ENCODE assay signal across 22 cellular contexts in the genomic region with DNA sequence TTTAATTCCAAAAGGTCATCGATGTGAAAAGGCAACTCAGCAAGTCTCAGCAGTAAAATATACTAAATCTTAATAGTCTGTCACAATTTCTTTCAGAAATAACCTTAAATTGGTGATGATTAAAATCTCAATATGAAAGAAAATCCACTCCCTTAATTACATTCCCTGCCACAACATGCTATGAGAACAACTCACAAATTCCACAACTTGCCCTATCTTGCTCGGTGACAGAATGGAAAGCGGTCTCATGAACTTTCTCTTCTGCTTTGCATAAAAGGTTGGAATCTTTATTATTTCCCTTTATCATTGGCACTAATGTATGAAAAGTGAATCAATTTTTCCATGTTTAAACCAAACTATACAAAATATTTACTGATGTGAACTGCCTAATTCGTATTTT.
"Had no signal": no experiment of that assay in that cellular context is flagged by ENCODE, and none has a peak within 500 bp of the region (broad histone marks: within the 10 kb centered on the region; RNA-seq: fewer than 3 reads in every experiment).

No MANE protein-coding gene starts in this region.

- H3K27ac ChIP-seq: coronary artery, esophagus muscularis mucosa, hepatocyte, ovary, suprapubic skin, thyroid gland, upper lobe of left lung, vagina had no signal

- DNase-seq: effector CD4-positive, alpha-beta T cell; endodermal cell; head of caudate nucleus; left colon; left ventricle myocardium superior; mucosa of descending colon; naive thymus-derived CD8-positive, alpha-beta T cell; nucleus accumbens; ovary; right cardiac atrium; small intestine; stimulated activated CD4-positive, alpha-beta T cell treated with anti-CD3 and anti-CD28 coated beads, Interleukin-2, amount 100 ng/mL, for 48 hours; stimulated activated naive CD4-positive, alpha-beta T cell treated with Interleukin-2 at 50 U/mL for 16 hours; thyroid gland; upper lobe of left lung had no signal

- H3K4me2 ChIP-seq: hepatocyte had no signal

- H3K4me1 ChIP-seq: esophagus muscularis mucosa, suprapubic skin, thyroid gland, upper lobe of left lung, vagina had no signal

- ATAC-seq: left colon; left ventricle myocardium superior; mucosa of descending colon; naive thymus-derived CD8-positive, alpha-beta T cell; right cardiac atrium had no signal

- H3K27me3 ChIP-seq: esophagus muscularis mucosa, hepatocyte, ovary, suprapubic skin, thyroid gland, upper lobe of left lung, vagina had no signal

- H3K4me3 ChIP-seq: coronary artery, esophagus muscularis mucosa, hepatocyte, lung, mucosa of descending colon, ovary, suprapubic skin, thyroid gland, upper lobe of left lung, vagina had no signal

- H3K79me2 ChIP-seq: hepatocyte had no signal

- H3K36me3 ChIP-seq: esophagus muscularis mucosa, ovary, suprapubic skin, thyroid gland, upper lobe of left lung, vagina had no signal

- H3K9me3 ChIP-seq: esophagus muscularis mucosa, mucosa of descending colon, ovary, suprapubic skin, thyroid gland, upper lobe of left lung, vagina had no signal

- H2AFZ ChIP-seq: hepatocyte had no signal

- FAIRE-seq: endothelial cell of umbilical vein, small intestine had no signal
